In genomic region chr17:46822388-46822921, GRCh38 we compare ENCODE assay signal across 1 cellular context.
TF ChIP-seq lines count a peak whose summit lies in the region.

No MANE protein-coding gene starts in this region.

TF ChIP-seq in HepG2, 621 proteins besides CTCF, POLR2A, EP300 and RAD21 (continued from another document and continues in another):
- TF ChIP-seq NFAT5 (CRISPR knock-in tag; IDR thresholded peaks at IDR 0.05): no peak
- no peak for TF ChIP-seq ZNF136 (CRISPR knock-in tag; IDR thresholded peaks at IDR 0.05; ENCODE audit: low read depth)
- no peak for TF ChIP-seq FUBP1 (CRISPR knock-in tag; IDR thresholded peaks at IDR 0.05; ENCODE audit: borderline replicate concordance)
- no peak for TF ChIP-seq KDM6A (CRISPR knock-in tag; IDR thresholded peaks at IDR 0.05; ENCODE audit: low read depth)
- no peak for TF ChIP-seq ARID4A (CRISPR knock-in tag; IDR thresholded peaks at IDR 0.05; ENCODE audit: borderline replicate concordance)
- TF ChIP-seq BRF2 (CRISPR knock-in tag; IDR thresholded peaks at IDR 0.05): no peak
- peak; percentile 67; the same call in 1 of the 2 replicates for TF ChIP-seq ZNF768 (CRISPR knock-in tag; IDR thresholded peaks at IDR 0.05)
- TF ChIP-seq NRL (CRISPR knock-in tag; IDR thresholded peaks at IDR 0.05; ENCODE audit: borderline replicate concordance): no peak; the same call in 1 of the 2 replicates
- TF ChIP-seq ZFP91 (CRISPR knock-in tag; IDR thresholded peaks at IDR 0.05; ENCODE audit: borderline replicate concordance): 0 out of 2 replicates have a peak, but pooled peaks have one; percentile 25
- no peak for TF ChIP-seq GATA4 (IDR thresholded peaks at IDR 0.05; ENCODE audit: borderline replicate concordance, low read depth)
- TF ChIP-seq U2AF1 (optimal IDR thresholded peaks at IDR 0.05; ENCODE audit: low read depth, low read length): no peak
- no peak for TF ChIP-seq ZNF646 (CRISPR knock-in tag; IDR thresholded peaks at IDR 0.05)
- TF ChIP-seq ZMYM3 (CRISPR knock-in tag; IDR thresholded peaks at IDR 0.05): peak; percentile 69
- TF ChIP-seq ZNF850 (CRISPR knock-in tag; conservative IDR thresholded peaks at IDR 0.05): no peak
- TF ChIP-seq ZNF597 (CRISPR knock-in tag; IDR thresholded peaks at IDR 0.05): no peak
- TF ChIP-seq TBX3 (IDR thresholded peaks at IDR 0.05; ENCODE audit: borderline replicate concordance): no peak
- no peak for TF ChIP-seq IRF2 (CRISPR knock-in tag; IDR thresholded peaks at IDR 0.05)
- TF ChIP-seq ZNF766 (CRISPR knock-in tag; IDR thresholded peaks at IDR 0.05; ENCODE audit: borderline replicate concordance): no peak
- no peak for TF ChIP-seq ELF1 (CRISPR knock-in tag; IDR thresholded peaks at IDR 0.05)
- no peak for TF ChIP-seq GLMP (CRISPR knock-in tag; IDR thresholded peaks at IDR 0.05; ENCODE audit: borderline replicate concordance)
- no peak for TF ChIP-seq RBFOX2 (IDR thresholded peaks at IDR 0.05; ENCODE audit: low read depth, low read length)
- no peak for TF ChIP-seq ZNF329 (CRISPR knock-in tag; IDR thresholded peaks at IDR 0.05; ENCODE audit: low read depth)
- peak; percentile 99 for TF ChIP-seq ZMYM2 (CRISPR knock-in tag; IDR thresholded peaks at IDR 0.05)
- TF ChIP-seq HES4 (CRISPR knock-in tag; IDR thresholded peaks at IDR 0.05; ENCODE audit: borderline replicate concordance): no peak
- TF ChIP-seq SMYD3 (CRISPR knock-in tag; IDR thresholded peaks at IDR 0.05): no peak
- TF ChIP-seq ZNF781 (CRISPR knock-in tag; IDR thresholded peaks at IDR 0.05; ENCODE audit: borderline replicate concordance, not compliant biosample characterization): no peak
- TF ChIP-seq RBM39 (IDR thresholded peaks at IDR 0.05; ENCODE audit: low read depth, low read length, poor library complexity, severe bottlenecking): peak; percentile 50
